8 cellular contexts compared by ENCODE assay signal in genomic region chr14:68628605-68629310, GRCh38.
DNase-seq lines count a peak whose midpoint lies in the region; ATAC-seq lines count a peak whose summit lies in the region.

No MANE protein-coding gene starts in this region.

- H3K9me3 ChIP-seq in NT2/D1 (ENCODE audit: insufficient read depth, low read length): no peaks in the 10 kb centered on the region

- H3K9ac ChIP-seq in NT2/D1 (ENCODE audit: insufficient read length, low read depth): peak overlapping the region; percentile 56

- no peak for DNase-seq in NT2/D1 (ENCODE audit: low read depth, low spot score)
- DNase-seq in left colon: peak; percentile 64 to 66
- no peak for DNase-seq in occipital lobe (lab: John Stamatoyannopoulos, UW)
- no peak for DNase-seq in NCI-H2029 treated with DMSO at 0.1 percent for 48 hours (lab: John Stamatoyannopoulos, UW)
- DNase-seq in NOMO-1 (lab: John Stamatoyannopoulos, UW; ENCODE audit: unreplicated experiment in 2 of 2): no peak
- DNase-seq in hippocampal formation (lab: John Stamatoyannopoulos, UW): no peak

- intact Hi-C loops in left colon (cut with DNase I, micrococcal nuclease): no loop called here

- peak overlapping the region; percentile 79 for H3K4me3 Mint-ChIP-seq in activated naive CD8-positive, alpha-beta T cell
- H3K4me3 Mint-ChIP-seq in stimulated activated naive CD8-positive, alpha-beta T cell treated with anti-CD3 and anti-CD28 coated beads, Interleukin-15, Interleukin-2, amounts not matched to agents 100 ng/mL and 50 ng/mL, for 24 hours: peak overlapping the region; percentile 64

- H3K36me3 Mint-ChIP-seq in activated naive CD8-positive, alpha-beta T cell: no peaks in the 10 kb centered on the region
- no peaks in the 10 kb centered on the region for H3K36me3 Mint-ChIP-seq in stimulated activated naive CD8-positive, alpha-beta T cell treated with anti-CD3 and anti-CD28 coated beads, Interleukin-15, Interleukin-2, amounts not matched to agents 100 ng/mL and 50 ng/mL, for 24 hours (ENCODE audit: low read depth)

- H3K9me3 Mint-ChIP-seq in activated naive CD8-positive, alpha-beta T cell (ENCODE audit: low read depth): no peaks in the 10 kb centered on the region
- H3K9me3 Mint-ChIP-seq in stimulated activated naive CD8-positive, alpha-beta T cell treated with anti-CD3 and anti-CD28 coated beads, Interleukin-15, Interleukin-2, amounts not matched to agents 100 ng/mL and 50 ng/mL, for 24 hours: no peaks in the 10 kb centered on the region

- H3K4me1 ChIP-seq in NT2/D1 (ENCODE audit: insufficient read depth, insufficient read length): no peaks in the 10 kb centered on the region

- H3K4me3 ChIP-seq in NT2/D1 (ENCODE audit: insufficient read length, low read depth): peak overlapping the region; percentile 36

- no peaks in the 10 kb centered on the region for H3K27me3 Mint-ChIP-seq in activated naive CD8-positive, alpha-beta T cell
- peaks cover 3% of the 10 kb centered on the region for H3K27me3 Mint-ChIP-seq in stimulated activated naive CD8-positive, alpha-beta T cell treated with anti-CD3 and anti-CD28 coated beads, Interleukin-15, Interleukin-2, amounts not matched to agents 100 ng/mL and 50 ng/mL, for 24 hours

- H3K4me1 Mint-ChIP-seq in activated naive CD8-positive, alpha-beta T cell (ENCODE audit: low read depth): peaks cover 17% of the 10 kb centered on the region
- peaks cover 13% of the 10 kb centered on the region for H3K4me1 Mint-ChIP-seq in stimulated activated naive CD8-positive, alpha-beta T cell treated with anti-CD3 and anti-CD28 coated beads, Interleukin-15, Interleukin-2, amounts not matched to agents 100 ng/mL and 50 ng/mL, for 24 hours (ENCODE audit: low read depth)

- peak; percentile 90 for ATAC-seq in left colon

- no peaks in the 10 kb centered on the region for H3K36me3 ChIP-seq in NT2/D1 (ENCODE audit: insufficient read depth, insufficient read length, low read length)

- H3K27me3 ChIP-seq in NT2/D1 (ENCODE audit: insufficient read depth, insufficient read length): peaks cover 10% of the 10 kb centered on the region

- no peak overlapping the region for H3K27ac Mint-ChIP-seq in activated naive CD8-positive, alpha-beta T cell
- H3K27ac Mint-ChIP-seq in stimulated activated naive CD8-positive, alpha-beta T cell treated with anti-CD3 and anti-CD28 coated beads, Interleukin-15, Interleukin-2, amounts not matched to agents 100 ng/mL and 50 ng/mL, for 24 hours: no peak overlapping the region

Comparison
In these comparisons a context has a peak if more than half of its experiments do, and no peak if none do; other contexts are left out.
1. DNase-seq: peak in left colon (2 of 2); none in NT2/D1 (single experiment), occipital lobe (single experiment), NCI-H2029 treated with DMSO at 0.1 percent for 48 hours (single experiment), NOMO-1 (0 of 2) and hippocampal formation (0 of 2).